12 cellular contexts compared by ENCODE assay signal in genomic region chrX:113260474-113260873, GRCh38.
A peak's percentile ranks its signal among the peaks of the same experiment; 100 is the strongest.
DNase-seq lines count a peak whose midpoint lies in the region; ATAC-seq and TF ChIP-seq lines count a peak whose summit lies in the region.
"Had no signal": no experiment of that assay in that cellular context is flagged by ENCODE, and none has a peak within 500 bp of the region (broad histone marks: within the 10 kb centered on the region; RNA-seq: fewer than 3 reads in every experiment).

No MANE protein-coding gene starts in this region.

- no peak overlapping the region for H3K18ac ChIP-seq in H9 (ENCODE audit: insufficient read length, low read depth, low read length)

- H3K36me3 ChIP-seq in RWPE2 (ENCODE audit: low read depth) = no peaks in the 10 kb centered on the region

- intact Hi-C loops in posterior cingulate gyrus (cut with DNase I) = no loop called here

- H4K8ac ChIP-seq in H9 (replicated peaks; ENCODE audit: insufficient read length, low read depth, low read length) = no peak overlapping the region

- no peak overlapping the region for H3K4ac ChIP-seq in H9 (ENCODE audit: low read depth, low read length)

- H3T11ph ChIP-seq in H9 (ENCODE audit: low read length) = no peak overlapping the region

- H4K5ac ChIP-seq in H9 (ENCODE audit: insufficient read length, low read depth, low read length) = no peak overlapping the region

- ATAC-seq in RWPE2 (ENCODE audit: low read depth) (no peak), foreskin keratinocyte (no peak)

- peak; percentile 36 for TF ChIP-seq CTCF in AG10803 (conservative IDR thresholded peaks at IDR 0.05; ENCODE audit: low read length)
- peak; percentile 76 for TF ChIP-seq CTCF in H9 (conservative IDR thresholded peaks at IDR 0.05)
- peak; percentile 7 for TF ChIP-seq CTCF in RWPE2 (IDR thresholded peaks at IDR 0.05; ENCODE audit: poor library complexity, severe bottlenecking)
- TF ChIP-seq CTCF in foreskin keratinocyte (conservative IDR thresholded peaks at IDR 0.05) = peak; percentile 20

- no peak overlapping the region for H2BK5ac ChIP-seq in H9 (ENCODE audit: insufficient read length, low read length)

- no peaks in the 10 kb centered on the region for H4K20me1 ChIP-seq in H9 (ENCODE audit: control insufficient read depth, insufficient read depth, insufficient read length)

- no peaks in the 10 kb centered on the region; the same call in 1 of the 2 replicates for H3K27me3 Mint-ChIP-seq in H9 (ENCODE audit: low read depth)
- H3K27me3 Mint-ChIP-seq: activated naive CD8-positive, alpha-beta T cell treated with anti-CD3 and anti-CD28 coated beads, Interleukin-2, amount 10 ng/mL, durations not matched to agents 7 days and 5 days had no signal

- H3K27ac ChIP-seq in H9 (ENCODE audit: insufficient read length, low read depth, low read length) = no peak overlapping the region
- no peak overlapping the region for H3K27ac ChIP-seq in RWPE2 (ENCODE audit: poor library complexity, severe bottlenecking)
- no peak overlapping the region for H3K27ac ChIP-seq in foreskin keratinocyte

- H2BK12ac ChIP-seq in H9 (ENCODE audit: insufficient read length, low read depth, low read length) = no peak overlapping the region

- no peak overlapping the region for H2BK20ac ChIP-seq in H9 (ENCODE audit: low read depth, low read length, poor library complexity, severe bottlenecking)

- H2BK15ac ChIP-seq in H9 (ENCODE audit: low read depth, low read length) = no peak overlapping the region

- H2AK5ac ChIP-seq in H9 (ENCODE audit: insufficient read length, low read length) = no peak overlapping the region

- no peaks in the 10 kb centered on the region for H3K79me1 ChIP-seq in H9 (ENCODE audit: insufficient read depth, low read depth, low read length, poor library complexity, severe bottlenecking)

- H3K4me3 Mint-ChIP-seq in H9 = no peak overlapping the region
- H3K4me3 Mint-ChIP-seq: activated naive CD8-positive, alpha-beta T cell treated with anti-CD3 and anti-CD28 coated beads, Interleukin-2, amount 10 ng/mL, durations not matched to agents 7 days and 5 days; HFFc6 had no signal

- H3K9me3 ChIP-seq in H9 (ENCODE audit: control insufficient read depth, low read depth, low read length) (no peaks in the 10 kb centered on the region), RWPE2 (ENCODE audit: severe bottlenecking) (no peaks in the 10 kb centered on the region)

- no peak overlapping the region for H3K9ac ChIP-seq in H9 (ENCODE audit: extremely low read depth, insufficient read length, low read length)

- H3K36me3 Mint-ChIP-seq in H9 (ENCODE audit: insufficient read depth in 1 of 3, low read depth in 3 of 3) = no peaks in the 10 kb centered on the region; a peak in 5 of 7 replicates
- H3K36me3 Mint-ChIP-seq: activated naive CD8-positive, alpha-beta T cell treated with anti-CD3 and anti-CD28 coated beads, Interleukin-2, amount 10 ng/mL, durations not matched to agents 7 days and 5 days had no signal

- DNase-seq in AG10803 (ENCODE audit: low read depth) (peak; percentile 0), H9 (peak; percentile 41), RWPE2 (ENCODE audit: low spot score) (no peak), foreskin keratinocyte (no peak), posterior cingulate gyrus (no peak), epidermal melanocyte (ENCODE audit: insufficient read length, low spot score) (no peak), C1 segment of cervical spinal cord (lab: John Stamatoyannopoulos, UW) (no peak)
- no peak for DNase-seq in effector CD8-positive, alpha-beta T cell (lab: John Stamatoyannopoulos, UW)
- DNase-seq: activated CD8-positive, alpha-beta memory T cell treated with anti-CD3 and anti-CD28 coated beads for 24 hours; activated naive CD8-positive, alpha-beta T cell treated with anti-CD3 and anti-CD28 coated beads, Interleukin-2, amount 10 ng/mL, durations not matched to agents 7 days and 5 days; HFFc6; NCI-H1092 had no signal

- no peaks in the 10 kb centered on the region for H3K79me2 ChIP-seq in H9 (ENCODE audit: insufficient read depth, low read length)

- peaks cover 5 to 6% of the 10 kb centered on the region in 2 experiments; a peak in 3 of 5 replicates for H3K9me3 Mint-ChIP-seq in H9
- H3K9me3 Mint-ChIP-seq: activated naive CD8-positive, alpha-beta T cell treated with anti-CD3 and anti-CD28 coated beads, Interleukin-2, amount 10 ng/mL, durations not matched to agents 7 days and 5 days had no signal

- WGBS in H9 (ENCODE audit: extremely low coverage, insufficient read length, low lambda C conversion rate) = no CpG with 5 or more reads among the region's 3 CpGs

- no peaks in the 10 kb centered on the region for H3K4me1 ChIP-seq in H9 (ENCODE audit: insufficient read depth, low read length)
- H3K4me1 ChIP-seq in RWPE2 (ENCODE audit: insufficient read depth, poor library complexity, severe bottlenecking) = no peaks in the 10 kb centered on the region
- H3K4me1 ChIP-seq in foreskin keratinocyte = no peaks in the 10 kb centered on the region

- H3K23ac ChIP-seq in H9 (ENCODE audit: insufficient read length, low read depth, low read length) = no peak overlapping the region

- H3K4me3 ChIP-seq in AG10803 (ENCODE audit: low read length) = no peak overlapping the region
- no peak overlapping the region for H3K4me3 ChIP-seq in RWPE2 (ENCODE audit: severe bottlenecking)

- H3K56ac ChIP-seq in H9 (ENCODE audit: insufficient read length, low read depth, low read length) = no peak overlapping the region

- H3K4me2 ChIP-seq in H9 (ENCODE audit: insufficient read depth, insufficient read length, low read length) = no peak overlapping the region

- no peaks in the 10 kb centered on the region for H3K23me2 ChIP-seq in H9 (ENCODE audit: insufficient read length, low read depth, low read length, poor library complexity, severe bottlenecking)

- H2AFZ ChIP-seq in H9 (ENCODE audit: low read length) = no peak overlapping the region

- H2BK120ac ChIP-seq in H9 (ENCODE audit: low read depth, low read length, poor library complexity, severe bottlenecking) = no peak overlapping the region

- H4K91ac ChIP-seq in H9 (ENCODE audit: insufficient read length, low read depth, low read length) = no peak overlapping the region

- H3K27ac Mint-ChIP-seq in H9 = no peak overlapping the region; a peak in 1 of 7 replicates
- H3K27ac Mint-ChIP-seq: activated naive CD8-positive, alpha-beta T cell treated with anti-CD3 and anti-CD28 coated beads, Interleukin-2, amount 10 ng/mL, durations not matched to agents 7 days and 5 days; HFFc6 had no signal

- H3K14ac ChIP-seq in H9 (ENCODE audit: insufficient read depth, low read length) = no peak overlapping the region

- H3K27me3 ChIP-seq in H9 (ENCODE audit: insufficient read depth, low read length) = no peaks in the 10 kb centered on the region
- H3K27me3 ChIP-seq in RWPE2 (ENCODE audit: insufficient read depth, poor library complexity, severe bottlenecking) = no peaks in the 10 kb centered on the region
- no peaks in the 10 kb centered on the region for H3K27me3 ChIP-seq in foreskin keratinocyte

- peaks cover 13 to 14% of the 10 kb centered on the region in 2 experiments for H3K4me1 Mint-ChIP-seq in H9
- H3K4me1 Mint-ChIP-seq: activated naive CD8-positive, alpha-beta T cell treated with anti-CD3 and anti-CD28 coated beads, Interleukin-2, amount 10 ng/mL, durations not matched to agents 7 days and 5 days had no signal

Comparison
In these comparisons a context has a peak if more than half of its experiments do, and no peak if none do; other contexts are left out.
1. DNase-seq: peak in AG10803 (single experiment) and H9 (single experiment); none in RWPE2 (single experiment), foreskin keratinocyte (0 of 2), posterior cingulate gyrus (0 of 10), epidermal melanocyte (single experiment), C1 segment of cervical spinal cord (0 of 14) and effector CD8-positive, alpha-beta T cell (single experiment).
2. CTCF ChIP-seq: peak in every context shown above with its lines; median percentile 76 in H9; 36 in AG10803; 20 in foreskin keratinocyte; 7 in RWPE2.